25 cellular contexts compared by ENCODE assay signal in genomic region chr10:123774075-123774742, GRCh38.
"Had no signal": no experiment of that assay in that cellular context is flagged by ENCODE, and none has a peak within 500 bp of the region (broad histone marks: within the 10 kb centered on the region; RNA-seq: fewer than 3 reads in every experiment).

No MANE protein-coding gene starts in this region.

- H3K27ac Mint-ChIP-seq: activated naive CD4-positive, alpha-beta T cell treated with anti-CD3 and anti-CD28 coated beads, Interleukin-2, amount 50 U/mL, for 24 hours; stimulated activated memory B cell treated with anti-CD40 and anti-IgM and Interleukin-4, amounts not matched to agents 10 μg/mL and 1 μg/mL and 100 μg/mL, for 72 hours had no signal

- H3K9me3 ChIP-seq: pancreas, psoas muscle, sigmoid colon, upper lobe of left lung, vagina had no signal

- H3K27me3 ChIP-seq: pancreas, sigmoid colon, upper lobe of left lung, vagina had no signal

- H3K4me1 ChIP-seq: pancreas, psoas muscle, upper lobe of left lung, vagina had no signal

- H3K4me3 Mint-ChIP-seq: activated CD8-positive, alpha-beta memory T cell treated with anti-CD3 and anti-CD28 coated beads, Interleukin-2, amount 10 ng/mL, durations not matched to agents 7 days and 5 days; activated CD8-positive, alpha-beta T cell treated with anti-CD3 and anti-CD28 coated beads, Interleukin-2, amount 10 ng/mL, durations not matched to agents 7 days and 5 days; activated naive CD4-positive, alpha-beta T cell treated with anti-CD3 and anti-CD28 coated beads, Interleukin-2, amount 50 U/mL, for 24 hours; stimulated activated memory B cell treated with anti-CD40 and anti-IgM and Interleukin-4, amounts not matched to agents 10 μg/mL and 1 μg/mL and 100 μg/mL, for 72 hours; stimulated activated naive CD8-positive, alpha-beta T cell treated with anti-CD3 and anti-CD28 coated beads, Interleukin-15, amount 100 ng/mL, for 72 hours had no signal

- H3K4me3 ChIP-seq: pancreas, psoas muscle, sigmoid colon, upper lobe of left lung, vagina had no signal

- ATAC-seq: activated CD4-positive, alpha-beta T cell treated with anti-CD3 and anti-CD28 coated beads for 36 hours; activated CD8-positive, alpha-beta memory T cell treated with anti-CD3 and anti-CD28 coated beads, Interleukin-2, amount 10 ng/mL, durations not matched to agents 7 days and 5 days; activated CD8-positive, alpha-beta T cell treated with anti-CD3 and anti-CD28 coated beads, Interleukin-2, amount 10 ng/mL, durations not matched to agents 7 days and 5 days; activated naive CD8-positive, alpha-beta T cell treated with anti-CD3 and anti-CD28 coated beads, Interleukin-2, amount 50 U/mL, for 24 hours; left ventricle myocardium superior; pancreas; psoas muscle; stimulated activated memory B cell treated with anti-CD40 and anti-IgM and Interleukin-4, amounts not matched to agents 10 μg/mL and 1 μg/mL and 100 μg/mL, for 72 hours; stimulated activated naive CD8-positive, alpha-beta T cell treated with anti-CD3 and anti-CD28 coated beads, Interleukin-15, amount 100 ng/mL, for 72 hours had no signal

- DNase-seq: activated CD4-positive, alpha-beta T cell treated with anti-CD3 and anti-CD28 coated beads for 36 hours; activated CD4-positive, CD25-positive, alpha-beta regulatory T cell; activated CD8-positive, alpha-beta memory T cell treated with anti-CD3 and anti-CD28 coated beads, Interleukin-2, amount 10 ng/mL, durations not matched to agents 7 days and 5 days; activated CD8-positive, alpha-beta T cell treated with anti-CD3 and anti-CD28 coated beads, Interleukin-2, amount 10 ng/mL, durations not matched to agents 7 days and 5 days; activated naive CD8-positive, alpha-beta T cell treated with anti-CD3 and anti-CD28 coated beads, Interleukin-2, amount 50 U/mL, for 24 hours; activated T-cell treated with anti-CD3 and anti-CD28 coated beads, Interleukin-2, amount 50 U/mL, for 48 hours; amygdala; central memory CD4-positive, alpha-beta T cell; effector CD8-positive, alpha-beta T cell; glutamatergic neuron; left ventricle myocardium superior; nucleus accumbens; pancreas; psoas muscle; sigmoid colon; small intestine; stimulated activated CD4-positive, alpha-beta T cell treated with anti-CD3 and anti-CD28 coated beads, Interleukin-1b, Interleukin-23, amount 100 ng/mL, for 48 hours; stimulated activated CD4-positive, alpha-beta T cell treated with anti-CD3 and anti-CD28 coated beads, Interleukin-4, amount 100 ng/mL, for 4 hours; stimulated activated CD8-positive, alpha-beta memory T cell treated with anti-CD3 and anti-CD28 coated beads, Interleukin-4, amount 100 ng/mL, for 48 hours; stimulated activated naive CD8-positive, alpha-beta T cell treated with anti-CD3 and anti-CD28 coated beads, Interleukin-15, amount 100 ng/mL, for 72 hours; substantia nigra; upper lobe of left lung had no signal

- H3K36me3 ChIP-seq: pancreas, upper lobe of left lung, vagina had no signal

- H3K36me3 Mint-ChIP-seq: activated naive CD4-positive, alpha-beta T cell treated with anti-CD3 and anti-CD28 coated beads, Interleukin-2, amount 50 U/mL, for 24 hours; stimulated activated memory B cell treated with anti-CD40 and anti-IgM and Interleukin-4, amounts not matched to agents 10 μg/mL and 1 μg/mL and 100 μg/mL, for 72 hours had no signal

- H3K27ac ChIP-seq: pancreas, psoas muscle, upper lobe of left lung, vagina had no signal

- H3K4me1 Mint-ChIP-seq: activated naive CD4-positive, alpha-beta T cell treated with anti-CD3 and anti-CD28 coated beads, Interleukin-2, amount 50 U/mL, for 24 hours; stimulated activated memory B cell treated with anti-CD40 and anti-IgM and Interleukin-4, amounts not matched to agents 10 μg/mL and 1 μg/mL and 100 μg/mL, for 72 hours had no signal
